ENCODE assay signal across 1 cellular context in the genomic region with DNA sequence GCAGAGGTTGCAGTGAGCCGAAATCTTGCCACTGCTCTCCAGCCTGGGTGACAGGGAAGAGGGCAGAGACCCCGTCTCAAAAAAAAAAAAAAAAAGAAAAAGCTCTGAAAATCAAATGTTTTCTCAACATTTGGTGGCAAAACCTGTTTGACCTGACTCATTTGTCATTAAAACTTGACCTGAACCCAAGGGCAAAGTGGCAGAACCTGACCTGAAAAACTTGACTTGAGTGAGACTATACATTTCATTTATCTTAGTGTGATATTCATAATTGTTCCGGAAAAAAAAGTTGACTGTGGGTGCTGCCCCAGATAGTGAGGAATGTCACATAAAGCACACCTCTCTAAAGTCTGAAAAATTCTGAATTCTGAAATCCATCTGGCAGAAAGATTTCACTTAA.
TF ChIP-seq lines count a peak whose summit lies in the region.

No MANE protein-coding gene starts in this region.

TF ChIP-seq in HepG2, 621 proteins besides CTCF, POLR2A, EP300 and RAD21:
- TF ChIP-seq ZNF737 (CRISPR knock-in tag; IDR thresholded peaks at IDR 0.05; ENCODE audit: borderline replicate concordance) (no peak), BHLHE40 (IDR thresholded peaks at IDR 0.05; ENCODE audit: low read length) (no peak), ATRX (CRISPR knock-in tag; IDR thresholded peaks at IDR 0.05; ENCODE audit: borderline replicate concordance) (no peak), ARHGAP35 (CRISPR knock-in tag; IDR thresholded peaks at IDR 0.05; ENCODE audit: borderline replicate concordance) (no peak), JUNB (CRISPR knock-in tag; IDR thresholded peaks at IDR 0.05; ENCODE audit: borderline replicate concordance) (no peak), POLR2AphosphoS2 (IDR thresholded peaks at IDR 0.05; ENCODE audit: low read depth, low read length) (no peak), REPIN1 (CRISPR knock-in tag; IDR thresholded peaks at IDR 0.05; ENCODE audit: borderline replicate concordance, low read depth) (no peak), FOXP1 (IDR thresholded peaks at IDR 0.05) (no peak), FOXP1 (CRISPR knock-in tag; IDR thresholded peaks at IDR 0.05) (no peak), ZNF326 (CRISPR knock-in tag; IDR thresholded peaks at IDR 0.05; ENCODE audit: borderline replicate concordance) (no peak), SKI (IDR thresholded peaks at IDR 0.05; ENCODE audit: partially characterized antibody) (no peak), ZFP41 (CRISPR knock-in tag; IDR thresholded peaks at IDR 0.05; ENCODE audit: borderline replicate concordance) (no peak), TCF7L2 (IDR thresholded peaks at IDR 0.05; ENCODE audit: low read depth, low read length) (no peak), NFKBIZ (CRISPR knock-in tag; IDR thresholded peaks at IDR 0.05) (no peak), ZNF672 (CRISPR knock-in tag; IDR thresholded peaks at IDR 0.05) (no peak), ZKSCAN5 (CRISPR knock-in tag; IDR thresholded peaks at IDR 0.05) (no peak), CAMTA2 (CRISPR knock-in tag; IDR thresholded peaks at IDR 0.05; ENCODE audit: borderline replicate concordance) (no peak)
- TF ChIP-seq, protein P1, sequence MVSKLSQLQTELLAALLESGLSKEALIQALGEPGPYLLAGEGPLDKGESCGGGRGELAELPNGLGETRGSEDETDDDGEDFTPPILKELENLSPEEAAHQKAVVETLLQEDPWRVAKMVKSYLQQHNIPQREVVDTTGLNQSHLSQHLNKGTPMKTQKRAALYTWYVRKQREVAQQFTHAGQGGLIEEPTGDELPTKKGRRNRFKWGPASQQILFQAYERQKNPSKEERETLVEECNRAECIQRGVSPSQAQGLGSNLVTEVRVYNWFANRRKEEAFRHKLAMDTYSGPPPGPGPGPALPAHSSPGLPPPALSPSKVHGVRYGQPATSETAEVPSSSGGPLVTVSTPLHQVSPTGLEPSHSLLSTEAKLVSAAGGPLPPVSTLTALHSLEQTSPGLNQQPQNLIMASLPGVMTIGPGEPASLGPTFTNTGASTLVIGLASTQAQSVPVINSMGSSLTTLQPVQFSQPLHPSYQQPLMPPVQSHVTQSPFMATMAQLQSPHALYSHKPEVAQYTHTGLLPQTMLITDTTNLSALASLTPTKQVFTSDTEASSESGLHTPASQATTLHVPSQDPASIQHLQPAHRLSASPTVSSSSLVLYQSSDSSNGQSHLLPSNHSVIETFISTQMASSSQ (IDR thresholded peaks at IDR 0.05; ENCODE audit: low read depth): no peak
- TF ChIP-seq, protein P1 (CRISPR knock-in tag; IDR thresholded peaks at IDR 0.05; ENCODE audit: borderline replicate concordance): no peak
- TF ChIP-seq, protein P2, sequence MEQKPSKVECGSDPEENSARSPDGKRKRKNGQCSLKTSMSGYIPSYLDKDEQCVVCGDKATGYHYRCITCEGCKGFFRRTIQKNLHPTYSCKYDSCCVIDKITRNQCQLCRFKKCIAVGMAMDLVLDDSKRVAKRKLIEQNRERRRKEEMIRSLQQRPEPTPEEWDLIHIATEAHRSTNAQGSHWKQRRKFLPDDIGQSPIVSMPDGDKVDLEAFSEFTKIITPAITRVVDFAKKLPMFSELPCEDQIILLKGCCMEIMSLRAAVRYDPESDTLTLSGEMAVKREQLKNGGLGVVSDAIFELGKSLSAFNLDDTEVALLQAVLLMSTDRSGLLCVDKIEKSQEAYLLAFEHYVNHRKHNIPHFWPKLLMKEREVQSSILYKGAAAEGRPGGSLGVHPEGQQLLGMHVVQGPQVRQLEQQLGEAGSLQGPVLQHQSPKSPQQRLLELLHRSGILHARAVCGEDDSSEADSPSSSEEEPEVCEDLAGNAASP (CRISPR knock-in tag; IDR thresholded peaks at IDR 0.05; ENCODE audit: borderline replicate concordance): no peak
- TF ChIP-seq, protein P3, sequence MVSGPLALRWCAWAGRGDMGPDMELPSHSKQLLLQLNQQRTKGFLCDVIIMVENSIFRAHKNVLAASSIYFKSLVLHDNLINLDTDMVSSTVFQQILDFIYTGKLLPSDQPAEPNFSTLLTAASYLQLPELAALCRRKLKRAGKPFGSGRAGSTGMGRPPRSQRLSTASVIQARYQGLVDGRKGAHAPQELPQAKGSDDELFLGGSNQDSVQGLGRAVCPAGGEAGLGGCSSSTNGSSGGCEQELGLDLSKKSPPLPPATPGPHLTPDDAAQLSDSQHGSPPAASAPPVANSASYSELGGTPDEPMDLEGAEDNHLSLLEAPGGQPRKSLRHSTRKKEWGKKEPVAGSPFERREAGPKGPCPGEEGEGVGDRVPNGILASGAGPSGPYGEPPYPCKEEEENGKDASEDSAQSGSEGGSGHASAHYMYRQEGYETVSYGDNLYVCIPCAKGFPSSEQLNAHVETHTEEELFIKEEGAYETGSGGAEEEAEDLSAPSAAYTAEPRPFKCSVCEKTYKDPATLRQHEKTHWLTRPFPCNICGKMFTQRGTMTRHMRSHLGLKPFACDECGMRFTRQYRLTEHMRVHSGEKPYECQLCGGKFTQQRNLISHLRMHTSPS (CRISPR knock-in tag; IDR thresholded peaks at IDR 0.05; ENCODE audit: low read depth): no peak
